In the genomic region with DNA sequence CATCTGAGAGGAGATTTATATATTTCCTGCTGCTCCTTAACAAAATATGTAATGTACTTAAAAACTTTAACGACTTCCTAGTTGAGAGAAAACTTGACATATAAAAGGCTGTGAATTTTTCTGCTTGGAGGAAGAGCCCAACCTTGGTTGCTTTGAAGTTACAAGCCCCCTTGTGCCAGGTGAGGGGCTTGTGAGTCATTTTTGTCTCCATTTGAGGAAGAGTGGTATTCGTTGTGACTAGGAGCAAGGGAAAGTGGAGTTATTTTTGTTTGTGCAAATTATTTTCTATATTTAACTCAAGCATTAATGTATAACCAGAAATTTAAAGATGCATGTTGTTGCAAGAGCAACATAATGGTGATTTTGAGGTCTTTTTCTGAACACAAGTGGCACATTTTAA, we compare ENCODE assay signal across 24 cellular contexts.
DNase-seq lines count a peak whose midpoint lies in the region; ATAC-seq, FAIRE-seq and TF ChIP-seq lines count a peak whose summit lies in the region.
"Had no signal": no experiment of that assay in that cellular context is flagged by ENCODE, and none has a peak within 500 bp of the region (broad histone marks: within the 10 kb centered on the region; RNA-seq: fewer than 3 reads in every experiment).

No MANE protein-coding gene starts in this region.

- H3K27me3 ChIP-seq in Loucy (ENCODE audit: insufficient read depth, low read length, poor library complexity, severe bottlenecking): no peaks in the 10 kb centered on the region
- H3K27me3 ChIP-seq: Peyer's patch had no signal

- peak overlapping the region; percentile 83 for H3K27ac Mint-ChIP-seq in nephron progenitor cell
- H3K27ac Mint-ChIP-seq: HFFc6 had no signal

- no peak overlapping the region for H3K27ac ChIP-seq in coronary artery
- H3K27ac ChIP-seq: HL-60, KMS-11, Peyer's patch had no signal

- no peak overlapping the region for H3K4me3 Mint-ChIP-seq in nephron progenitor cell
- H3K4me3 Mint-ChIP-seq: CD14-positive monocyte; CD8-positive, alpha-beta memory T cell; HFFc6; IgD-negative memory B cell had no signal

- TF ChIP-seq CTCF in GM12864 (IDR thresholded peaks at IDR 0.05; ENCODE audit: low read depth, low read length, missing control alignments) (no peak), Loucy (conservative IDR thresholded peaks at IDR 0.05; ENCODE audit: low read length) (no peak), nephron progenitor cell (IDR thresholded peaks at IDR 0.05) (no peak), coronary artery (IDR thresholded peaks at IDR 0.05) (no peak)

- H3K9me2 ChIP-seq in Loucy (replicated peaks; ENCODE audit: low read depth, low read length): no peaks in the 10 kb centered on the region

- H2AFZ ChIP-seq in Loucy (ENCODE audit: low read length): no peak overlapping the region

- FAIRE-seq in GM18507 (lab: Jason Lieb, UNC): peak; percentile 62

- no peak overlapping the region for H3K9ac ChIP-seq in Loucy (ENCODE audit: low read depth, low read length, poor library complexity, severe bottlenecking)
- H3K9ac ChIP-seq: KMS-11 had no signal

- no peaks in the 10 kb centered on the region for H3K4me1 Mint-ChIP-seq in nephron progenitor cell

- H3K4me3 ChIP-seq in GM12864 (ENCODE audit: low read depth, low read length): no peak overlapping the region
- no peak overlapping the region for H3K4me3 ChIP-seq in Loucy (ENCODE audit: low read length, poor library complexity, severe bottlenecking)
- no peak overlapping the region for H3K4me3 ChIP-seq in coronary artery
- H3K4me3 ChIP-seq: HAP-1, Peyer's patch had no signal

- peaks cover 24% of the 10 kb centered on the region for H3K36me3 Mint-ChIP-seq in nephron progenitor cell (ENCODE audit: low read depth)

- peak overlapping the region; percentile 53 for H3K4me2 ChIP-seq in Loucy (ENCODE audit: low read depth, low read length, poor library complexity, severe bottlenecking)
- H3K4me2 ChIP-seq: KMS-11 had no signal

- H3K9me3 ChIP-seq in Loucy (ENCODE audit: insufficient read depth, low read depth, low read length): no peaks in the 10 kb centered on the region
- H3K9me3 ChIP-seq: HAP-1, Peyer's patch had no signal

- no peaks in the 10 kb centered on the region for H4K20me1 ChIP-seq in Loucy (ENCODE audit: insufficient read depth, low read length, poor library complexity, severe bottlenecking)

- no peaks in the 10 kb centered on the region for H3F3A ChIP-seq in Loucy (ENCODE audit: low read depth)

- DNase-seq in GM12864 (ENCODE audit: low read depth) (peak; percentile 13), GM18507 (ENCODE audit: extremely low spot score, insufficient read length, low read depth) (no peak), nephron progenitor cell (no peak), DMS153 treated with DMSO at 0.1 percent for 48 hours (lab: John Stamatoyannopoulos, UW; ENCODE audit: unreplicated experiment) (no peak), coronary artery (ENCODE audit: low spot score) (no peak), GOT3 (lab: John Stamatoyannopoulos, UW) (no peak)
- DNase-seq: CD8-positive, alpha-beta memory T cell; DND-41; HFFc6; NCI-H1048; NCI-H1417; NCI-H1694; NCI-H2029 treated with DMSO at 0.1 percent for 48 hours; NCI-H526 treated with DMSO at 0.1 percent for 48 hours; OCI-M1; Peyer's patch; SHP77 treated with DMSO at 0.1 percent for 48 hours had no signal

- ATAC-seq in HG03159 (IDR thresholded peaks at IDR 0.05; ENCODE audit: unreplicated experiment): no peak

- peaks cover 7% of the 10 kb centered on the region for H3K9me3 Mint-ChIP-seq in nephron progenitor cell
- H3K9me3 Mint-ChIP-seq: CD8-positive, alpha-beta memory T cell; HFFc6; IgD-negative memory B cell had no signal

- peaks cover 28% of the 10 kb centered on the region; the same call in 1 of the 2 replicates for H3K36me3 ChIP-seq in Loucy (ENCODE audit: insufficient read depth, low read length)

- peaks cover 25% of the 10 kb centered on the region for H3K4me1 ChIP-seq in Loucy (ENCODE audit: insufficient read depth, low read length, poor library complexity, severe bottlenecking)
- H3K4me1 ChIP-seq: Peyer's patch had no signal

- no peaks in the 10 kb centered on the region for H3K27me3 Mint-ChIP-seq in nephron progenitor cell (ENCODE audit: low read depth, poor library complexity)
- H3K27me3 Mint-ChIP-seq: IgD-negative memory B cell had no signal

- no peaks in the 10 kb centered on the region for H3K79me2 ChIP-seq in Loucy (ENCODE audit: insufficient read depth, low read length)
